33 cellular contexts compared by ENCODE assay signal in genomic region chrX:12987340-12987739, GRCh38. TPM values are rescaled to one million over a fixed set of nuclear protein-coding genes. Genes with fewer than 3 reads are reported as not detected.
DNase-seq lines count a peak whose midpoint lies in the region; ATAC-seq and TF ChIP-seq lines count a peak whose summit lies in the region.
"Had no signal": no experiment of that assay in that cellular context is flagged by ENCODE, and none has a peak within 500 bp of the region (broad histone marks: within the 10 kb centered on the region; RNA-seq: fewer than 3 reads in every experiment).

No MANE protein-coding gene starts in this region.

- H3K36me3 Mint-ChIP-seq in activated T-cell treated with anti-CD3 and anti-CD28 coated beads, Interleukin-2, amount 50 U/mL, for 72 hours (ENCODE audit: insufficient read depth in 2 of 2), result peaks cover 2 to 4% of the 10 kb centered on the region in 2 donors
- no peaks in the 10 kb centered on the region for H3K36me3 Mint-ChIP-seq in activated T-cell treated with anti-CD3 and anti-CD28 coated beads, Interleukin-2, amount 50 U/mL, for 24 hours (ENCODE audit: low read depth)
- H3K36me3 Mint-ChIP-seq in Calu3 (ENCODE audit: insufficient read depth, unreplicated experiment) (peaks cover 45% of the 10 kb centered on the region), memory B cell (no peaks in the 10 kb centered on the region)
- peaks cover 17% of the 10 kb centered on the region for H3K36me3 Mint-ChIP-seq in activated CD4-positive, alpha-beta memory T cell treated with anti-CD3 and anti-CD28 coated beads, Interleukin-2, amount 10 ng/mL, durations not matched to agents 7 days and 5 days (ENCODE audit: low read depth)

- BruUV-seq in Calu3 (replicated peaks; lab: Mats Ljungman, UMichigan), result no TSS peak

- H3K79me1 ChIP-seq in mesenchymal stem cell (replicated peaks; ENCODE audit: low read length, poor library complexity, severe bottlenecking), result no peaks in the 10 kb centered on the region

- H3K4me2 ChIP-seq in mesenchymal stem cell (ENCODE audit: low read length, poor library complexity, severe bottlenecking), result no peak overlapping the region

- intact Hi-C loops in Calu3 (cut with micrococcal nuclease; ENCODE audit: unreplicated experiment), result loop anchor here (5.0 kb wide), 2 partner anchors 235 to 410 kb away; no protein-coding TSS in a partner anchor

- no peak overlapping the region for H3K9ac ChIP-seq in mesenchymal stem cell (ENCODE audit: low read length)

- no peak overlapping the region for H3K14ac ChIP-seq in mesenchymal stem cell (ENCODE audit: low read length in 2 of 2)

- no peak overlapping the region for H2BK15ac ChIP-seq in mesenchymal stem cell (ENCODE audit: low read depth, poor library complexity, severe bottlenecking)

- no peak overlapping the region for H4K91ac ChIP-seq in mesenchymal stem cell (ENCODE audit: low read length)

- no peak overlapping the region for H2BK5ac ChIP-seq in mesenchymal stem cell (ENCODE audit: low read depth, low read length, poor library complexity, severe bottlenecking)

- H2AFZ ChIP-seq in mesenchymal stem cell (ENCODE audit: low read depth, low read length), result no peak overlapping the region

- peaks cover 85% of the 10 kb centered on the region for H3K4me1 Mint-ChIP-seq in activated T-cell treated with anti-CD3 and anti-CD28 coated beads, Interleukin-2, amount 50 U/mL, for 72 hours (ENCODE audit: low read depth)
- peaks cover 77% of the 10 kb centered on the region for H3K4me1 Mint-ChIP-seq in activated T-cell treated with anti-CD3 and anti-CD28 coated beads, Interleukin-2, amount 50 U/mL, for 24 hours (ENCODE audit: low read depth)
- H3K4me1 Mint-ChIP-seq in Calu3 (ENCODE audit: low read depth, unreplicated experiment) (peaks cover 62% of the 10 kb centered on the region), memory B cell (peaks cover 31% of the 10 kb centered on the region)
- H3K4me1 Mint-ChIP-seq in activated CD4-positive, alpha-beta memory T cell treated with anti-CD3 and anti-CD28 coated beads, Interleukin-2, amount 10 ng/mL, durations not matched to agents 7 days and 5 days, result peaks cover 59% of the 10 kb centered on the region

- TF ChIP-seq CTCF in Calu3 (IDR thresholded peaks at IDR 0.05; ENCODE audit: unreplicated experiment), result no peak

- POLR2A ChIA-PET in activated CD4-positive, alpha-beta memory T cell treated with anti-CD3 and anti-CD28 coated beads, Interleukin-2, amount 10 ng/mL, durations not matched to agents 7 days and 5 days (lab: Charles Lee), result interaction anchor here (0.9 to 25.0 kb wide), 5 partner anchors 9 to 97 kb away, joined by 4 to 1502 read pairs (median 693); partner anchors contain the start of gene TMSB4X

- no peak overlapping the region for H3K4me3 ChIP-seq in mesenchymal stem cell (ENCODE audit: insufficient read depth in 1 of 2, low read depth in 1 of 2, low read length in 2 of 2)
- H3K4me3 ChIP-seq: breast epithelium, lower lobe of right lung, mucosa of descending colon, SJSA1 had no signal

- no peaks in the 10 kb centered on the region for H3K9me3 ChIP-seq in mesenchymal stem cell (ENCODE audit: control insufficient read depth, low read length)
- H3K9me3 ChIP-seq: breast epithelium, lower lobe of right lung, mucosa of descending colon, SJSA1 had no signal

- H2AK5ac ChIP-seq in mesenchymal stem cell (ENCODE audit: low read length, severe bottlenecking), result no peak overlapping the region

- H3K9me3 Mint-ChIP-seq in activated T-cell treated with anti-CD3 and anti-CD28 coated beads, Interleukin-2, amount 50 U/mL, for 72 hours, result no peaks in the 10 kb centered on the region
- H3K9me3 Mint-ChIP-seq in activated T-cell treated with anti-CD3 and anti-CD28 coated beads, Interleukin-2, amount 50 U/mL, for 24 hours, result no peaks in the 10 kb centered on the region
- peaks cover 9% of the 10 kb centered on the region for H3K9me3 Mint-ChIP-seq in Calu3 (ENCODE audit: low read depth, unreplicated experiment)
- H3K9me3 Mint-ChIP-seq in activated CD4-positive, alpha-beta memory T cell treated with anti-CD3 and anti-CD28 coated beads, Interleukin-2, amount 10 ng/mL, durations not matched to agents 7 days and 5 days, result peaks cover 3% of the 10 kb centered on the region
- peaks cover 2% of the 10 kb centered on the region for H3K9me3 Mint-ChIP-seq in memory B cell

- H3K4ac ChIP-seq in mesenchymal stem cell (ENCODE audit: low read depth in 1 of 2, low read length in 2 of 2), result no peak overlapping the region

- CTCF ChIA-PET in Calu3 (lab: Charles Lee), result no interaction called here
- CTCF ChIA-PET in activated CD4-positive, alpha-beta memory T cell treated with anti-CD3 and anti-CD28 coated beads, Interleukin-2, amount 10 ng/mL, durations not matched to agents 7 days and 5 days (lab: Charles Lee), result interaction anchor here (1.4 kb wide), 1 partner anchor 99 kb away, joined by 4 read pairs; no protein-coding TSS in a partner anchor

- H3K4me3 Mint-ChIP-seq in activated T-cell treated with anti-CD3 and anti-CD28 coated beads, Interleukin-2, amount 50 U/mL, for 72 hours, result peak overlapping the region; percentile 11 to 77
- no peak overlapping the region for H3K4me3 Mint-ChIP-seq in activated T-cell treated with anti-CD3 and anti-CD28 coated beads, Interleukin-2, amount 50 U/mL, for 24 hours
- H3K4me3 Mint-ChIP-seq in Calu3 (ENCODE audit: low read depth, unreplicated experiment) (peak overlapping the region; percentile 40), memory B cell (no peak overlapping the region)
- no peak overlapping the region for H3K4me3 Mint-ChIP-seq in activated CD4-positive, alpha-beta memory T cell treated with anti-CD3 and anti-CD28 coated beads, Interleukin-2, amount 10 ng/mL, durations not matched to agents 7 days and 5 days

- H3K18ac ChIP-seq in mesenchymal stem cell (ENCODE audit: low read depth in 1 of 2, low read length in 2 of 2), result no peak overlapping the region

- peaks cover 27% of the 10 kb centered on the region for H3K27me3 Mint-ChIP-seq in activated T-cell treated with anti-CD3 and anti-CD28 coated beads, Interleukin-2, amount 50 U/mL, for 72 hours (ENCODE audit: low read depth)
- H3K27me3 Mint-ChIP-seq in activated T-cell treated with anti-CD3 and anti-CD28 coated beads, Interleukin-2, amount 50 U/mL, for 24 hours, result peaks cover 57% of the 10 kb centered on the region
- no peaks in the 10 kb centered on the region for H3K27me3 Mint-ChIP-seq in Calu3 (ENCODE audit: unreplicated experiment)
- H3K27me3 Mint-ChIP-seq in activated CD4-positive, alpha-beta memory T cell treated with anti-CD3 and anti-CD28 coated beads, Interleukin-2, amount 10 ng/mL, durations not matched to agents 7 days and 5 days, result no peaks in the 10 kb centered on the region
- H3K27me3 Mint-ChIP-seq in memory B cell, result no peaks in the 10 kb centered on the region
- H3K27me3 Mint-ChIP-seq: T-helper 17 cell had no signal

- DNase-seq in activated T-cell treated with anti-CD3 and anti-CD28 coated beads, Interleukin-2, amount 50 U/mL, for 72 hours, result no peak
- DNase-seq in activated T-cell treated with anti-CD3 and anti-CD28 coated beads, Interleukin-2, amount 50 U/mL, for 24 hours, result no peak
- DNase-seq in Calu3 (no peak), memory B cell (ENCODE audit: low spot score in 2 of 2) (no peak), SIG-M5 treated with dmso at 0.1 percent for 504 hours (lab: John Stamatoyannopoulos, UW; ENCODE audit: unreplicated experiment) (no peak), mesenchymal stem cell (no peak), AG08395 (ENCODE audit: low spot score) (no peak)
- no peak for DNase-seq in activated CD4-positive, alpha-beta memory T cell treated with anti-CD3 and anti-CD28 coated beads, Interleukin-2, amount 10 ng/mL, durations not matched to agents 7 days and 5 days
- DNase-seq: ACHN; activated CD4-positive, alpha-beta T cell treated with anti-CD3 and anti-CD28 coated beads, Interleukin-2, amount 50 U/mL, for 1 hour; activated gamma-delta T cell; amygdala; DMS79; effector CD8-positive, alpha-beta T cell; erythroblast; GDM1; head of caudate nucleus; KBM-7; lower lobe of right lung; MM.1S; mucosa of descending colon; NCI-H1417; NCI-H2081; NCI-H345; posterior cingulate gyrus; right cardiac atrium; stimulated activated CD4-positive, alpha-beta T cell treated with anti-CD3 and anti-CD28 coated beads, Interleukin-2, amount 100 ng/mL, for 48 hours; T-helper 17 cell had no signal

- H3K36me3 ChIP-seq in mesenchymal stem cell (ENCODE audit: control insufficient read depth in 1 of 2, insufficient read depth in 2 of 2, low read depth in 1 of 2, low read length in 2 of 2), result no peaks in the 10 kb centered on the region
- H3K36me3 ChIP-seq: breast epithelium, lower lobe of right lung, SJSA1 had no signal

- no peak overlapping the region for H3K27ac ChIP-seq in mesenchymal stem cell (ENCODE audit: low read length, poor library complexity, severe bottlenecking)
- H3K27ac ChIP-seq: breast epithelium, SJSA1 had no signal

- H4K8ac ChIP-seq in mesenchymal stem cell (ENCODE audit: low read length), result no peak overlapping the region

- no peak overlapping the region for H2BK120ac ChIP-seq in mesenchymal stem cell (ENCODE audit: low read depth, low read length)

- no peak overlapping the region for H2BK12ac ChIP-seq in mesenchymal stem cell (ENCODE audit: low read length in 2 of 2)

- peak overlapping the region; percentile 40 for H3K27ac Mint-ChIP-seq in activated T-cell treated with anti-CD3 and anti-CD28 coated beads, Interleukin-2, amount 50 U/mL, for 72 hours
- H3K27ac Mint-ChIP-seq in activated T-cell treated with anti-CD3 and anti-CD28 coated beads, Interleukin-2, amount 50 U/mL, for 24 hours, result no peak overlapping the region
- peak overlapping the region; percentile 95 for H3K27ac Mint-ChIP-seq in Calu3 (ENCODE audit: unreplicated experiment)
- peak overlapping the region; percentile 100 for H3K27ac Mint-ChIP-seq in activated CD4-positive, alpha-beta memory T cell treated with anti-CD3 and anti-CD28 coated beads, Interleukin-2, amount 10 ng/mL, durations not matched to agents 7 days and 5 days
- peak overlapping the region; percentile 64 for H3K27ac Mint-ChIP-seq in memory B cell

- no peak overlapping the region for H3K23ac ChIP-seq in mesenchymal stem cell (ENCODE audit: low read length in 2 of 2)

- peaks cover 0 to 3% of the 10 kb centered on the region in 2 experiments for H3K27me3 ChIP-seq in mesenchymal stem cell (ENCODE audit: control insufficient read depth in 1 of 2, insufficient read depth in 1 of 2, low read length in 2 of 2)
- H3K27me3 ChIP-seq: SJSA1 had no signal

- no peaks in the 10 kb centered on the region for H3K4me1 ChIP-seq in mesenchymal stem cell (ENCODE audit: control insufficient read depth, insufficient read depth, low read depth, low read length)
- H3K4me1 ChIP-seq: breast epithelium had no signal

- 80% methylated on average over 2 of the region's 6 CpGs for WGBS in mesenchymal stem cell

- ATAC-seq in activated T-cell treated with anti-CD3 and anti-CD28 coated beads, Interleukin-2, amount 50 U/mL, for 72 hours (replicated peaks in 1 of 2), result no peak
- ATAC-seq in memory B cell (ENCODE audit: low read depth), result no peak
- ATAC-seq: HCT116, lower lobe of right lung, mucosa of descending colon, right cardiac atrium, T-helper 17 cell had no signal

RNA-seq across cellular contexts. Expression of gene TMSB4X, which starts 12.4 kb away (rescaled TPM):
- 1,000 to 10,000 TPM; 4,011 to 4,477 TPM for total RNA-seq in activated T-cell treated with anti-CD3 and anti-CD28 coated beads, Interleukin-2, amount 50 U/mL, for 72 hours
- total RNA-seq in Calu3 (2022), result 5,274 and 5,368 TPM in 2 replicates
- over 10,000 TPM; 10,813 to 11,021 TPM for total RNA-seq in activated CD4-positive, alpha-beta memory T cell treated with anti-CD3 and anti-CD28 coated beads, Interleukin-2, amount 10 ng/mL, durations not matched to agents 7 days and 5 days
- polyA plus RNA-seq in mesenchymal stem cell (2013, experiment 1 of 2), result 9,006 TPM
- polyA plus RNA-seq in mesenchymal stem cell (2013, experiment 2 of 2), result 8,811 TPM

RNA-seq across cellular contexts. Expression of gene FAM9C, which starts 57.1 kb away (rescaled TPM):
- total RNA-seq in activated T-cell treated with anti-CD3 and anti-CD28 coated beads, Interleukin-2, amount 50 U/mL, for 72 hours, result under 1 TPM in 1 of 2 donors, not detected in 1; 0.09 TPM
- total RNA-seq in Calu3 (2022), result not detected in 2 replicates
- total RNA-seq in activated CD4-positive, alpha-beta memory T cell treated with anti-CD3 and anti-CD28 coated beads, Interleukin-2, amount 10 ng/mL, durations not matched to agents 7 days and 5 days, result not detected
- 0.07 TPM for polyA plus RNA-seq in mesenchymal stem cell (2013, experiment 1 of 2)
- polyA plus RNA-seq in mesenchymal stem cell (2013, experiment 2 of 2), result 0.04 TPM
- total RNA-seq: breast epithelium, kidney epithelial cell, lower lobe of right lung, right cardiac atrium, SJSA1, T-helper 17 cell had no signal
- polyA plus RNA-seq: BJ had no signal

Comparison
In these comparisons a context has a peak if more than half of its experiments do, and no peak if none do; other contexts are left out.
1. H3K4me3 Mint-ChIP-seq: peak in activated T-cell treated with anti-CD3 and anti-CD28 coated beads, Interleukin-2, amount 50 U/mL, for 72 hours (2 of 2) and Calu3 (single experiment); none in activated T-cell treated with anti-CD3 and anti-CD28 coated beads, Interleukin-2, amount 50 U/mL, for 24 hours (single experiment), activated CD4-positive, alpha-beta memory T cell treated with anti-CD3 and anti-CD28 coated beads, Interleukin-2, amount 10 ng/mL, durations not matched to agents 7 days and 5 days (single experiment) and memory B cell (single experiment).